Comparison of ENCODE assay signal across 10 cellular contexts in genomic region chr17:58693751-58694150, GRCh38. TPM values are rescaled to one million over a fixed set of nuclear protein-coding genes. Genes with fewer than 3 reads are reported as not detected.
DNase-seq lines count a peak whose midpoint lies in the region; ATAC-seq and TF ChIP-seq lines count a peak whose summit lies in the region.
"Had no signal": no experiment of that assay in that cellular context is flagged by ENCODE, and none has a peak within 500 bp of the region (broad histone marks: within the 10 kb centered on the region; RNA-seq: fewer than 3 reads in every experiment).

No MANE protein-coding gene starts in this region.

- H3K9me2 ChIP-seq in OCI-LY1 (ENCODE audit: low read depth, low read length) = no peaks in the 10 kb centered on the region

- H3K27ac ChIP-seq in OCI-LY1 (ENCODE audit: low read depth, low read length, poor library complexity, severe bottlenecking) = no peak overlapping the region
- H3K27ac ChIP-seq: ovary had no signal

- intact Hi-C loops in activated CD4-positive, alpha-beta T cell treated with anti-CD3 and anti-CD28 coated beads, Interleukin-2, amount 10 ng/mL, durations not matched to agents 24 days and 14 days (cut with micrococcal nuclease) = loop anchor here (2.0 to 5.0 kb wide), 2 partner anchors 17 to 176 kb away; no protein-coding TSS in a partner anchor

- peaks cover 25% of the 10 kb centered on the region for H3K79me2 ChIP-seq in OCI-LY1 (ENCODE audit: insufficient read depth, low read length)

- peak overlapping the region; percentile 95 for H3K4me3 Mint-ChIP-seq in activated CD4-positive, alpha-beta T cell treated with anti-CD3 and anti-CD28 coated beads, Interleukin-2, amount 10 ng/mL, durations not matched to agents 24 days and 14 days
- H3K4me3 Mint-ChIP-seq in central memory CD8-positive, alpha-beta T cell = peak overlapping the region; percentile 93
- H3K4me3 Mint-ChIP-seq in progenitor cell of endocrine pancreas (ENCODE audit: low read depth) = peak overlapping the region; percentile 80

- no peaks in the 10 kb centered on the region for H4K20me1 ChIP-seq in OCI-LY1 (ENCODE audit: insufficient read depth, low read length)

- TF ChIP-seq CTCF in OCI-LY1 (IDR thresholded peaks at IDR 0.05; ENCODE audit: low read length) (no peak), progenitor cell of endocrine pancreas (IDR thresholded peaks at IDR 0.05; ENCODE audit: unreplicated experiment) (no peak)

- no peaks in the 10 kb centered on the region for H3K27me3 ChIP-seq in OCI-LY1 (ENCODE audit: insufficient read depth, low read length)
- H3K27me3 ChIP-seq: ovary had no signal

- H3K4me1 Mint-ChIP-seq in activated CD4-positive, alpha-beta T cell treated with anti-CD3 and anti-CD28 coated beads, Interleukin-2, amount 10 ng/mL, durations not matched to agents 24 days and 14 days = peaks cover 21% of the 10 kb centered on the region
- H3K4me1 Mint-ChIP-seq in central memory CD8-positive, alpha-beta T cell = peaks cover 17% of the 10 kb centered on the region
- H3K4me1 Mint-ChIP-seq in progenitor cell of endocrine pancreas (ENCODE audit: low read depth) = peaks cover 14% of the 10 kb centered on the region

- DNase-seq in activated CD4-positive, alpha-beta T cell treated with anti-CD3 and anti-CD28 coated beads, Interleukin-2, amount 10 ng/mL, durations not matched to agents 24 days and 14 days = no peak
- no peak for DNase-seq in activated CD4-positive, alpha-beta T cell treated with anti-CD3 and anti-CD28 coated beads for 1 hour
- DNase-seq in central memory CD8-positive, alpha-beta T cell (ENCODE audit: low spot score in 2 of 2) = no peak
- DNase-seq in progenitor cell of endocrine pancreas (ENCODE audit: low spot score, unreplicated experiment) (no peak), DMS79 (lab: John Stamatoyannopoulos, UW) (no peak), GF-D8 (lab: John Stamatoyannopoulos, UW) (no peak)
- DNase-seq: cerebellar nuclear complex, ovary had no signal

- peaks cover 26% of the 10 kb centered on the region for H3K36me3 Mint-ChIP-seq in activated CD4-positive, alpha-beta T cell treated with anti-CD3 and anti-CD28 coated beads, Interleukin-2, amount 10 ng/mL, durations not matched to agents 24 days and 14 days (ENCODE audit: low read depth)
- peaks cover 10% of the 10 kb centered on the region for H3K36me3 Mint-ChIP-seq in central memory CD8-positive, alpha-beta T cell (ENCODE audit: insufficient read depth)
- H3K36me3 Mint-ChIP-seq in progenitor cell of endocrine pancreas (ENCODE audit: insufficient read depth) = peaks cover 4% of the 10 kb centered on the region

- peak overlapping the region; percentile 80 for H3K4me3 ChIP-seq in OCI-LY1 (ENCODE audit: low read depth, low read length, poor library complexity, severe bottlenecking)

- no peak for ATAC-seq in central memory CD8-positive, alpha-beta T cell (replicated peaks; ENCODE audit: extremely low read depth, poor library complexity, severe bottlenecking)
- ATAC-seq in GM21576 (IDR thresholded peaks at IDR 0.05; ENCODE audit: unreplicated experiment) = no peak

- peak overlapping the region; percentile 96 for H3K27ac Mint-ChIP-seq in activated CD4-positive, alpha-beta T cell treated with anti-CD3 and anti-CD28 coated beads, Interleukin-2, amount 10 ng/mL, durations not matched to agents 24 days and 14 days
- peak overlapping the region; percentile 90 for H3K27ac Mint-ChIP-seq in central memory CD8-positive, alpha-beta T cell (ENCODE audit: low read depth)
- no peak overlapping the region for H3K27ac Mint-ChIP-seq in progenitor cell of endocrine pancreas

- H3K27me3 Mint-ChIP-seq in activated CD4-positive, alpha-beta T cell treated with anti-CD3 and anti-CD28 coated beads, Interleukin-2, amount 10 ng/mL, durations not matched to agents 24 days and 14 days = no peaks in the 10 kb centered on the region
- H3K27me3 Mint-ChIP-seq in central memory CD8-positive, alpha-beta T cell = no peaks in the 10 kb centered on the region
- H3K27me3 Mint-ChIP-seq in progenitor cell of endocrine pancreas = no peaks in the 10 kb centered on the region

- H3K9ac ChIP-seq in OCI-LY1 (ENCODE audit: low read length) = peak overlapping the region; percentile 90

- peaks cover 4% of the 10 kb centered on the region for H3K9me3 Mint-ChIP-seq in activated CD4-positive, alpha-beta T cell treated with anti-CD3 and anti-CD28 coated beads, Interleukin-2, amount 10 ng/mL, durations not matched to agents 24 days and 14 days
- no peaks in the 10 kb centered on the region for H3K9me3 Mint-ChIP-seq in central memory CD8-positive, alpha-beta T cell
- no peaks in the 10 kb centered on the region for H3K9me3 Mint-ChIP-seq in progenitor cell of endocrine pancreas (ENCODE audit: low read depth)

- H2AFZ ChIP-seq in OCI-LY1 (ENCODE audit: low read length) = no peak overlapping the region

- H3F3A ChIP-seq in OCI-LY1 (ENCODE audit: insufficient read depth, low read length) = no peaks in the 10 kb centered on the region

- peaks cover 24% of the 10 kb centered on the region for H3K4me1 ChIP-seq in OCI-LY1 (ENCODE audit: insufficient read depth, low read length, severe bottlenecking)

- H3K4me2 ChIP-seq in OCI-LY1 (ENCODE audit: low read length) = peak overlapping the region; percentile 89

- H3K36me3 ChIP-seq in OCI-LY1 (ENCODE audit: insufficient read depth, low read length) = peaks cover 29% of the 10 kb centered on the region
- H3K36me3 ChIP-seq: ovary had no signal

- H3K9me3 ChIP-seq in OCI-LY1 (ENCODE audit: low read length) = no peaks in the 10 kb centered on the region
- H3K9me3 ChIP-seq: ovary had no signal

RNA-seq across cellular contexts. Expression of gene RAD51C, which starts 1.3 kb away (rescaled TPM):
- 73.7 and 78.8 TPM in 2 replicates for total RNA-seq in activated CD4-positive, alpha-beta T cell treated with anti-CD3 and anti-CD28 coated beads, Interleukin-2, amount 10 ng/mL, durations not matched to agents 24 days and 14 days
- 32.7 and 33.3 TPM in 2 replicates for total RNA-seq in progenitor cell of endocrine pancreas

RNA-seq across cellular contexts. Expression of gene TEX14, which starts 1.9 kb away (rescaled TPM):
- total RNA-seq in activated CD4-positive, alpha-beta T cell treated with anti-CD3 and anti-CD28 coated beads, Interleukin-2, amount 10 ng/mL, durations not matched to agents 24 days and 14 days = 0.07 TPM in 2 replicates
- total RNA-seq in progenitor cell of endocrine pancreas = 0.11 and 0.22 TPM in 2 replicates
